10 cellular contexts compared by ENCODE assay signal in the genomic region with DNA sequence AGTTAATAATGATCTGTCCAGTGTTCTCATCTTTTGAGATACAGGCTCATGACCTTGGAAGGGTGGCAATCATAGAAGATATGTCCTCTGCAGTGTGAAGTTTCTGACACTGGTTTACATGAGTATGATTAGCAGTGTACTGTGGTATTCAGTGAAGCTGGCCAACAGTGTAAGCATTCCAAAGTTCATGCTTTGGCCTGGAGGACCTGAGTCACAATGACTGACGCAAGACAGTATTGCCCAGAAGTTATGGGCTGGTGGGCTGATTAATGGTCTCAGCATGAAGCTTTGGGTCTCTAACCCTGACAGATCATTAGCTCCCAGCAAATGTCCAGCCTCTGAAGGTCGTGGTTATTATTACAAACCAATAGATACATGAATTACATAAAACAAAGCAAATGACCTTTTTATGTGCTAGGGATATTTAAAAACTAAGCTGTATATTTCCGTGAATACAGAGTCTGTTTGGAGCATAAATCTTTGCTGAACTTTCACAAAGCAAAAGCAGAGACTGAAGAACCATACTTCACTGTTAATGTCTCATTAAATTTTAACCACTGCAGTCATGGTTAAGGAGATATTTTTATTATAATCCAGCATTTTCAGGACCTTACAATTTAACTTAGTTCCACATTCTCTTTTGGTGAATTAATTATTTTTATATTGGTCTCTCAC. TPM values are rescaled to one million over a fixed set of nuclear protein-coding genes. Genes with fewer than 3 reads are reported as not detected.
DNase-seq lines count a peak whose midpoint lies in the region; ATAC-seq and TF ChIP-seq lines count a peak whose summit lies in the region.
"Had no signal": no experiment of that assay in that cellular context is flagged by ENCODE, and none has a peak within 500 bp of the region (broad histone marks: within the 10 kb centered on the region; RNA-seq: fewer than 3 reads in every experiment).

No MANE protein-coding gene starts in this region.

- H3K4me3 ChIP-seq in astrocyte of the spinal cord (ENCODE audit: low read depth, low read length) (no peak overlapping the region), stomach (no peak overlapping the region)

- TF ChIP-seq EP300 in stomach (IDR thresholded peaks at IDR 0.05), result peak; percentile 18

- H3K27me3 ChIP-seq in stomach, result no peaks in the 10 kb centered on the region

- in situ Hi-C loops in astrocyte of the spinal cord (cut with HindIII; ENCODE audit: low sequenced_read_pairs), result no loop called here

- no peak for TF ChIP-seq POLR2A in stomach (IDR thresholded peaks at IDR 0.05)

- H3K4me1 Mint-ChIP-seq in activated T-cell treated with anti-CD3 and anti-CD28 coated beads, Interleukin-2, amount 50 U/mL, for 24 hours (ENCODE audit: low read depth), result no peaks in the 10 kb centered on the region

- no peaks in the 10 kb centered on the region for H3K9me3 Mint-ChIP-seq in activated T-cell treated with anti-CD3 and anti-CD28 coated beads, Interleukin-2, amount 50 U/mL, for 24 hours

- no peaks in the 10 kb centered on the region for H3K36me3 ChIP-seq in stomach

- H3K4me3 Mint-ChIP-seq in activated T-cell treated with anti-CD3 and anti-CD28 coated beads, Interleukin-2, amount 50 U/mL, for 24 hours, result no peak overlapping the region

- no peaks in the 10 kb centered on the region for H3K36me3 Mint-ChIP-seq in activated T-cell treated with anti-CD3 and anti-CD28 coated beads, Interleukin-2, amount 50 U/mL, for 24 hours (ENCODE audit: low read depth)

- no peak for ATAC-seq in HG02938 (IDR thresholded peaks at IDR 0.05; ENCODE audit: unreplicated experiment)
- no peak for ATAC-seq in HG03432 (IDR thresholded peaks at IDR 0.05; ENCODE audit: unreplicated experiment)

- peak overlapping the region in 4 of 5 donors; percentile 43 to 58 (median 49) for H3K27ac ChIP-seq in stomach

- peaks cover 0 to 26% (median 13%) of the 10 kb centered on the region in 4 donors for H3K4me1 ChIP-seq in stomach

- TF ChIP-seq CTCF in astrocyte of the spinal cord (IDR thresholded peaks at IDR 0.05; ENCODE audit: low read depth, low read length) (no peak), stomach (IDR thresholded peaks at IDR 0.05) (no peak)

- H3K9me3 ChIP-seq in stomach, result no peaks in the 10 kb centered on the region

- intact Hi-C loops in stomach (cut with DNase I; ENCODE audit: low total_unique reads), result no loop called here

- H3K27ac Mint-ChIP-seq in activated T-cell treated with anti-CD3 and anti-CD28 coated beads, Interleukin-2, amount 50 U/mL, for 24 hours, result no peak overlapping the region

- DNase-seq in HK-2 (ENCODE audit: unreplicated experiment) (peak; percentile 51), astrocyte of the spinal cord (ENCODE audit: low read depth, low spot score) (peak; percentile 87), iris pigment epithelial cell (ENCODE audit: low read depth) (peak; percentile 99), stomach (peak; percentile 51), germinal center (ENCODE audit: low spot score) (no peak)
- no peak for DNase-seq in activated T-cell treated with anti-CD3 and anti-CD28 coated beads, Interleukin-2, amount 50 U/mL, for 24 hours
- DNase-seq: hypothalamus, NCI-H1105 treated with DMSO at 0.1 percent for 48 hours had no signal

- peaks cover 3% of the 10 kb centered on the region for H3K27me3 Mint-ChIP-seq in activated T-cell treated with anti-CD3 and anti-CD28 coated beads, Interleukin-2, amount 50 U/mL, for 24 hours

- WGBS in stomach, 5 donors, result 25 to 48% (median 45%) methylated on average over 3 of the region's 3 CpGs

RNA-seq across cellular contexts. Expression of a gene that starts 28.3 kb away (rescaled TPM):
- 100 to 1,000 TPM in 2 of 5 donors, 10 to 100 TPM in 3; 35.6 to 200 (median 93.3) TPM for total RNA-seq in stomach
- 10 to 100 TPM; 14.6 to 22.6 (median 16.9) TPM for polyA plus RNA-seq in stomach

Comparison
In these comparisons a context has a peak if more than half of its experiments do, and no peak if none do; other contexts are left out.
1. DNase-seq: peak in HK-2 (single experiment), astrocyte of the spinal cord (single experiment), iris pigment epithelial cell (single experiment) and stomach (single experiment); none in activated T-cell treated with anti-CD3 and anti-CD28 coated beads, Interleukin-2, amount 50 U/mL, for 24 hours (single experiment) and germinal center (single experiment).